ENCODE assay signal across 8 cellular contexts in the genomic region with DNA sequence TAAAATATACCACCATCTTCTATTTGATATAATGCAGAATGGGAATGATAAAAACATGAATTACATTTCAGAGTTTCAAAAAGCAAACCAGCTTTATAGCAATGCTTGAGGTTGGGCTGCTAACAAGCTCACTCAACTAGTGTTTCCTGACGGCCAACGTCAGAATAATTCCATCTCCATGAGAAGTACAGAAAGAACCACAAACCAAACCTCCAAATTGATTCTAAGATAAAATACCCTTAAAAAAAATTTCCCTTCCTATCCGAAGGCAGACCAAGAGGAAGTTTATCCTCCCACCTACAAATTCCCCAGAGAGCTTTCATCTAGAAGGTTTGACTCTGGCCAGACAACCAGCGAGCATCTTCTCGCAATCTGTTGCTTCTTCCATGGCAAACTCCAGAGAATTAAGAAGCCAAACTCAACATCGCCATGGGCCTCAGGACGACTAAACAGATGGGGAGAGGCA. TPM values are rescaled to one million over a fixed set of nuclear protein-coding genes. Genes with fewer than 3 reads are reported as not detected.
DNase-seq lines count a peak whose midpoint lies in the region; ATAC-seq and TF ChIP-seq lines count a peak whose summit lies in the region.

A gene (plus strand): TSS at position 271 of the 466 bp plus-strand sequence. CDS start 159 bp downstream, at position 430.

- no peak for ATAC-seq in Right ventricle myocardium inferior
- ATAC-seq in HG03521 (IDR thresholded peaks at IDR 0.05; ENCODE audit: unreplicated experiment), result no peak

- peak in 1 of 2 donors; percentile 50 for DNase-seq in cardiac muscle cell (ENCODE audit: low read depth in 1 of 2, low spot score in 1 of 2)
- no peak for DNase-seq in Right ventricle myocardium inferior (ENCODE audit: missing footprints)
- DNase-seq in adipocyte (ENCODE audit: low read depth), result peak; percentile 69
- DNase-seq in lower leg skin (ENCODE audit: low spot score in 2 of 2), result no peak
- peak; percentile 23 for DNase-seq in ureter (ENCODE audit: low spot score)
- no peak for DNase-seq in HCEC 1CT
- DNase-seq in HUDEP-2 (lab: John Stamatoyannopoulos, UW; ENCODE audit: unreplicated experiment in 76 of 76), result no peak

- H3K36me3 ChIP-seq in cardiac muscle cell (no peaks in the 10 kb centered on the region), adipocyte (ENCODE audit: control insufficient read depth, insufficient read depth, low read length, severe bottlenecking) (no peaks in the 10 kb centered on the region)

- 28 to 37% methylated on average over 7 of the region's 7 CpGs for WGBS in lower leg skin, 2 donors

- peaks cover 45% of the 10 kb centered on the region for H3K27me3 ChIP-seq in cardiac muscle cell
- peaks cover 35% of the 10 kb centered on the region for H3K27me3 ChIP-seq in adipocyte (replicated peaks; ENCODE audit: control insufficient read depth, insufficient read depth, low read length)

- no peak for TF ChIP-seq POLR2A in lower leg skin (IDR thresholded peaks at IDR 0.05)

- H3K9me3 ChIP-seq in cardiac muscle cell (ENCODE audit: low read depth), result no peaks in the 10 kb centered on the region
- H3K9me3 ChIP-seq in adipocyte (ENCODE audit: control insufficient read depth, low read length), result no peaks in the 10 kb centered on the region

- H3K4me3 ChIP-seq in cardiac muscle cell, result peak within 1 kb of the TSS; percentile 70
- H3K4me3 ChIP-seq in adipocyte (ENCODE audit: low read length), result peak within 1 kb of the TSS; percentile 77
- H3K4me3 ChIP-seq in lower leg skin (ENCODE audit: low read depth, poor library complexity, severe bottlenecking), result peak within 1 kb of the TSS; percentile 71

- no peak within 1 kb of the TSS for H3K9ac ChIP-seq in adipocyte (ENCODE audit: low read length)

- H3K4me1 ChIP-seq in cardiac muscle cell (ENCODE audit: low read depth) (no peaks in the 10 kb centered on the region), adipocyte (ENCODE audit: control insufficient read depth, insufficient read depth, low read length) (no peaks in the 10 kb centered on the region)

- TF ChIP-seq CTCF in cardiac muscle cell (IDR thresholded peaks at IDR 0.05; ENCODE audit: low read depth, low read length) (no peak), lower leg skin (IDR thresholded peaks at IDR 0.05) (no peak)

- H3K27ac ChIP-seq in cardiac muscle cell, result no peak within 1 kb of the TSS

- intact Hi-C loops in Right ventricle myocardium inferior (cut with DNase I) (no loop called here), lower leg skin (cut with DNase I; ENCODE audit: low total_unique reads) (no loop called here)

RNA-seq across cellular contexts. Expression of the gene that starts here (rescaled TPM):
- total RNA-seq in cardiac muscle cell, result 0.24 and 0.32 TPM in 2 replicates
- polyA plus RNA-seq in cardiac muscle cell, result 0.70 and 0.77 TPM in 2 replicates
- 1.6 TPM for total RNA-seq in Right ventricle myocardium inferior
- 1 to 10 TPM; 3.5 to 7.2 (median 4.5) TPM for total RNA-seq in lower leg skin
- total RNA-seq in ureter, result 50.4 TPM

Comparison
In these comparisons a context has a peak if more than half of its experiments do, and no peak if none do; other contexts are left out.
1. DNase-seq: peak in adipocyte (single experiment) and ureter (single experiment); none in Right ventricle myocardium inferior (single experiment), lower leg skin (0 of 2), HCEC 1CT (single experiment) and HUDEP-2 (0 of 76).
2. Peak in every context shown above with its lines, with median percentiles within 50 percentile points of each other: H3K4me3 ChIP-seq.